Comparison of ENCODE assay signal across 8 cellular contexts in the genomic region with DNA sequence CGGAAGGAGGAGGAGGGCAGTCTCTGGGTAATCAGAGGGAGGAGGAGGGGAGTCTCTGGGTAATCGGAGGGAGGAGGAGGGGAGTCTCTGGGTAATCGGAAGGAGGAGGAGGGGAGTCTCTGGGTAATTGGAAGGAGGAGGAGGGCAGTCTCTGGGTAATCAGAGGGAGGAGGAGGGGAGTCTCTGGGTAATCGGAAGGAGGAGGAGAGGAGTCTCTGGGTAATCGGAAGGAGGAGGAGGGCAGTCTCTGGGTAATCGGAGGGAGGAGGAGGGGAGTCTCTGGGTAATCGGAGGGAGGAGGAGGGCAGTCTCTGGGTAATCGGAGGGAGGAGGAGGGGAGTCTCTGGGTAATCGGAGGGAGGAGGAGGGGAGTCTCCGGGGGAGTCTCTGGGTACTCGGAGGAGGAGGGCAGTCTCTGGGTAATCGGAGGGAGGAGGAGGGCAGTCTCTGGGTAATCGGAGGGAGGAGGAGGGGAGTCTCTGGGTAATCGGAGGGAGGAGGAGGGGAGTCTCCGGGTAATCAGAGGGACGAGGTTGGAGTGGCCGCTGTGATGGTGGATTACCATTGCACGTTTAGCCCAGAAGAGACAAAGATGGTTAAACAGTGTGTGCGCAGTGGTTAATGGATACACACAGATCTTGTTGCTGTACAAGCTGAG. TPM values are rescaled to one million over a fixed set of nuclear protein-coding genes. Genes with fewer than 3 reads are reported as not detected.
A peak's percentile ranks its signal among the peaks of the same experiment; 100 is the strongest.
DNase-seq lines count a peak whose midpoint lies in the region; ATAC-seq, FAIRE-seq and TF ChIP-seq lines count a peak whose summit lies in the region.
"Not testable (repeated sequence)": the region's sequence is repeated elsewhere in the genome, so short reads cannot be mapped to it uniquely, and the experiment has no call there.

No MANE protein-coding gene starts in this region.

- 82% methylated on average over 10 of the region's 19 CpGs for WGBS in K562 (ENCODE audit: insufficient coverage, low coverage, missing lambda C conversion rate)
- WGBS in heart left ventricle, 4 donors, result 23 to 39% (median 35%) methylated on average over 19 of the region's 19 CpGs
- 84% methylated on average over 19 of the region's 19 CpGs for WGBS in mesenchymal stem cell
- 17% methylated on average over 19 of the region's 19 CpGs for WGBS in prostate gland
- 35 to 51% methylated on average over 15 of the region's 19 CpGs for WGBS in thyroid gland, 2 donors

- H3K79me2 ChIP-seq in K562 (ENCODE audit: control insufficient read depth, insufficient read depth, low read length), result peaks cover 42% of the 10 kb centered on the region

- not testable (repeated sequence) for H3K9me1 ChIP-seq in K562 (ENCODE audit: control insufficient read depth, insufficient read depth, low read length)

- in situ Hi-C loops in Panc1 (cut with HindIII; ENCODE audit: low pct_unique_long_range_greater_than_20kb, low sequenced_read_pairs); K562 (cut with MboI): not testable (repeated sequence)

- peak overlapping the region; percentile 74 to 99 for H3K18ac ChIP-seq in mesenchymal stem cell (ENCODE audit: low read depth in 1 of 2, low read length in 2 of 2)

- H2BK12ac ChIP-seq in mesenchymal stem cell (ENCODE audit: low read length in 2 of 2), result peak overlapping the region in 1 of 2 experiments; percentile 29

- H2AFZ ChIP-seq in K562 (ENCODE audit: low read depth, low read length); mesenchymal stem cell (ENCODE audit: low read depth, low read length): not testable (repeated sequence)

- POLR2A ChIA-PET in AG04450 (lab: Yijun Ruan, JAX), result interaction anchor here (1.2 kb wide), 1 partner anchor 37 kb away, joined by 7 read pairs; no protein-coding TSS in a partner anchor
- POLR2A ChIA-PET in Panc1 (lab: Charles Lee), result not testable (repeated sequence)
- POLR2A ChIA-PET in K562 (lab: Yijun Ruan, JAX), result interaction anchor here (0.6 to 1.0 kb wide), 4 partner anchors 20 to 163 kb away, joined by 3 to 5 read pairs (median 3); no protein-coding TSS in a partner anchor

- H3K9ac ChIP-seq in K562 (ENCODE audit: insufficient read depth in 1 of 2, low read depth in 2 of 2, low read length in 2 of 2) (0 out of 4 replicates have a peak overlapping the region, but pooled peaks of 1 of the 2 experiments have one; percentile 8), mesenchymal stem cell (ENCODE audit: low read length) (peak overlapping the region; percentile 89)

- H3K4me2 ChIP-seq in K562 (ENCODE audit: insufficient read depth, low read length), result not testable (repeated sequence)
- peak overlapping the region; percentile 1 for H3K4me2 ChIP-seq in mesenchymal stem cell (ENCODE audit: low read length, poor library complexity, severe bottlenecking)

- H3K4me3 Mint-ChIP-seq in endothelial cell (ENCODE audit: unreplicated experiment), result peak overlapping the region; percentile 62

- not testable (repeated sequence) for DNase-seq in AG04450 (ENCODE audit: low read depth, low spot score); Panc1 (ENCODE audit: low read depth, low spot score); K562 (ENCODE audit: extremely low read depth in 1 of 4, low spot score in 3 of 4); endothelial cell (ENCODE audit: low spot score); mesenchymal stem cell; prostate gland (ENCODE audit: low spot score); thyroid gland
- DNase-seq in heart left ventricle, result peak in 2 of 5 donors; percentile 15 to 21

- H2BK5ac ChIP-seq in mesenchymal stem cell (ENCODE audit: low read depth, low read length, poor library complexity, severe bottlenecking), result not testable (repeated sequence)

- H3K4ac ChIP-seq in mesenchymal stem cell (ENCODE audit: low read depth in 1 of 2, low read length in 2 of 2), result peak overlapping the region; percentile 94 to 96

- H2BK15ac ChIP-seq in mesenchymal stem cell (ENCODE audit: low read depth, poor library complexity, severe bottlenecking), result not testable (repeated sequence)

- peaks cover 36% of the 10 kb centered on the region for H3K79me1 ChIP-seq in mesenchymal stem cell (replicated peaks; ENCODE audit: low read length, poor library complexity, severe bottlenecking)

- H4K91ac ChIP-seq in mesenchymal stem cell (ENCODE audit: low read length), result peak overlapping the region; percentile 90

- H4K8ac ChIP-seq in mesenchymal stem cell (ENCODE audit: low read length), result peak overlapping the region; percentile 93

- H3K36me3 Mint-ChIP-seq in endothelial cell (ENCODE audit: low read depth, unreplicated experiment), result not testable (repeated sequence)

- not testable (repeated sequence) for TF ChIP-seq POLR2A in K562 (conservative IDR thresholded peaks at IDR 0.05); heart left ventricle (IDR thresholded peaks at IDR 0.05); prostate gland (IDR thresholded peaks at IDR 0.05); thyroid gland (IDR thresholded peaks at IDR 0.05)

- TF ChIP-seq CTCF in AG04450 (IDR thresholded peaks at IDR 0.05; ENCODE audit: low read depth, low read length); Panc1 (IDR thresholded peaks at IDR 0.05); K562 (IDR thresholded peaks at IDR 0.05 in 2 of 3, conservative IDR thresholded peaks at IDR 0.05 in 1 of 3; ENCODE audit: insufficient read depth in 2 of 3, low read depth in 1 of 3, low read length in 3 of 3); endothelial cell (IDR thresholded peaks at IDR 0.05; ENCODE audit: unreplicated experiment); heart left ventricle (IDR thresholded peaks at IDR 0.05); prostate gland (IDR thresholded peaks at IDR 0.05); thyroid gland (IDR thresholded peaks at IDR 0.05): not testable (repeated sequence)

- not testable (repeated sequence) for FAIRE-seq in K562 (lab: Jason Lieb, UNC)

- peak overlapping the region in 1 of 2 experiments; percentile 75 for H3K23ac ChIP-seq in mesenchymal stem cell (ENCODE audit: low read length in 2 of 2)

- peak overlapping the region; percentile 33 for H2AK5ac ChIP-seq in mesenchymal stem cell (ENCODE audit: low read length, severe bottlenecking)

- not testable (repeated sequence) for H3K9me3 ChIP-seq in AG04450 (ENCODE audit: control insufficient read depth, insufficient read depth, low read length); Panc1 (ENCODE audit: control insufficient read depth, insufficient read depth, low read depth, low read length); K562 (replicated peaks; ENCODE audit: control insufficient read depth, insufficient read depth, low read depth, low read length); heart left ventricle; mesenchymal stem cell (ENCODE audit: control insufficient read depth, low read length); prostate gland; thyroid gland

- not testable (repeated sequence) for H4K20me1 ChIP-seq in K562 (replicated peaks; ENCODE audit: control insufficient read depth, insufficient read depth, low read length)

- intact Hi-C loops in Panc1 (cut with micrococcal nuclease; ENCODE audit: unreplicated experiment); K562 (cut with micrococcal nuclease); prostate gland (cut with DNase I); thyroid gland (cut with DNase I): not testable (repeated sequence)
- intact Hi-C loops in heart left ventricle (cut with DNase I), result loop anchor here in 1 of 10 donors (5.0 kb wide), 1 partner anchor 33 kb away; no protein-coding TSS in a partner anchor

- peaks cover 33% of the 10 kb centered on the region for H3K4me1 Mint-ChIP-seq in endothelial cell (ENCODE audit: unreplicated experiment)

- H3K4me3 ChIP-seq in AG04450 (ENCODE audit: low read depth, low read length) (peak overlapping the region; percentile 46), Panc1 (ENCODE audit: low read depth in 2 of 2, low read length in 2 of 2) (peak overlapping the region; percentile 3 to 38; a peak in 3 of 4 replicates), heart left ventricle (peak overlapping the region in 10 of 12 donors; percentile 19 to 47 (median 30)), mesenchymal stem cell (ENCODE audit: insufficient read depth in 1 of 2, low read depth in 1 of 2, low read length in 2 of 2) (peak overlapping the region in 1 of 2 experiments; percentile 64), prostate gland (peak overlapping the region in 1 of 2 donors; percentile 17)
- not testable (repeated sequence) for H3K4me3 ChIP-seq in K562; thyroid gland (replicated peaks in 1 of 3)

- H3K27me3 ChIP-seq in AG04450 (ENCODE audit: control insufficient read depth, insufficient read depth, low read length); Panc1 (ENCODE audit: control insufficient read depth, insufficient read depth, low read length); K562 (ENCODE audit: control insufficient read depth in 2 of 2, insufficient read depth in 2 of 2, low read length in 2 of 2); heart left ventricle; mesenchymal stem cell (ENCODE audit: control insufficient read depth in 1 of 2, insufficient read depth in 1 of 2, low read length in 2 of 2); prostate gland (replicated peaks; ENCODE audit: insufficient read depth); thyroid gland: not testable (repeated sequence)

- H3K14ac ChIP-seq in mesenchymal stem cell (ENCODE audit: low read length in 2 of 2), result peak overlapping the region in 1 of 2 experiments; percentile 96

- ATAC-seq in Panc1, result peak; percentile 27
- ATAC-seq in K562, heart left ventricle: not testable (repeated sequence)

- TF ChIP-seq RAD21 in K562 (CRISPR knock-in tag; conservative IDR thresholded peaks at IDR 0.05 in 1 of 2, IDR thresholded peaks at IDR 0.05 in 1 of 2), result not testable (repeated sequence)

- H2BK120ac ChIP-seq in mesenchymal stem cell (ENCODE audit: low read depth, low read length), result peak overlapping the region; percentile 56

- not testable (repeated sequence) for H3K36me3 ChIP-seq in Panc1 (ENCODE audit: control insufficient read depth, insufficient read depth, low read length); prostate gland; thyroid gland
- H3K36me3 ChIP-seq in K562 (ENCODE audit: control insufficient read depth, insufficient read depth, low read length) (peaks cover 23% of the 10 kb centered on the region), heart left ventricle (peaks cover 0 to 14% (median 12%) of the 10 kb centered on the region in 9 donors), mesenchymal stem cell (ENCODE audit: control insufficient read depth in 1 of 2, insufficient read depth in 2 of 2, low read depth in 1 of 2, low read length in 2 of 2) (peaks cover 6 to 33% of the 10 kb centered on the region in 2 experiments)

- CTCF ChIA-PET in AG04450 (lab: Charles Lee), result interaction anchor here (0.6 to 2.2 kb wide), 2 partner anchors 21 to 73 kb away, joined by 4 to 11 read pairs; no protein-coding TSS in a partner anchor
- CTCF ChIA-PET in Panc1 (lab: Charles Lee); K562 (lab: Yijun Ruan, JAX; ENCODE audit: low intra/inter-chr PET ratio): not testable (repeated sequence)

- not testable (repeated sequence) for TF ChIP-seq EP300 in K562 (IDR thresholded peaks at IDR 0.05; ENCODE audit: low read length)

- H3K27ac Mint-ChIP-seq in endothelial cell (ENCODE audit: unreplicated experiment), result peak overlapping the region; percentile 94

- not testable (repeated sequence) for H3K9me3 Mint-ChIP-seq in endothelial cell (ENCODE audit: unreplicated experiment)

- H3K27me3 Mint-ChIP-seq in endothelial cell (ENCODE audit: unreplicated experiment), result not testable (repeated sequence)

- BruUV-seq in Panc1 (replicated peaks; lab: Mats Ljungman, UMichigan); K562 (replicated peaks; lab: Mats Ljungman, UMichigan): not testable (repeated sequence)

- H3K27ac ChIP-seq in AG04450 (ENCODE audit: low read depth, low read length) (peak overlapping the region; percentile 91), Panc1 (ENCODE audit: low read length) (peak overlapping the region; percentile 89), K562 (ENCODE audit: extremely low read depth, low read depth, low read length) (peak overlapping the region; percentile 31; the same call in 1 of the 3 replicates), heart left ventricle (peak overlapping the region; percentile 61 to 90 (median 80)), mesenchymal stem cell (ENCODE audit: low read length, poor library complexity, severe bottlenecking) (peak overlapping the region; percentile 8), prostate gland (peak overlapping the region; percentile 70 to 85), thyroid gland (peak overlapping the region; percentile 44 to 79 (median 66))

- H3K4me1 ChIP-seq in Panc1 (ENCODE audit: control insufficient read depth, insufficient read depth, low read length), result peaks cover 24% of the 10 kb centered on the region
- H3K4me1 ChIP-seq in K562 (replicated peaks in 1 of 2; ENCODE audit: control insufficient read depth in 2 of 2, insufficient read depth in 2 of 2, low read length in 2 of 2), result peaks cover 0 to 43% of the 10 kb centered on the region in 2 experiments; a peak in 3 of 5 replicates
- H3K4me1 ChIP-seq in heart left ventricle, result peaks cover 7 to 27% (median 18%) of the 10 kb centered on the region in 12 donors
- H3K4me1 ChIP-seq in mesenchymal stem cell (ENCODE audit: control insufficient read depth, insufficient read depth, low read depth, low read length), result peaks cover 13% of the 10 kb centered on the region
- H3K4me1 ChIP-seq in prostate gland (replicated peaks), result not testable (repeated sequence)
- peaks cover 11 to 16% of the 10 kb centered on the region in 2 donors for H3K4me1 ChIP-seq in thyroid gland

RNA-seq across cellular contexts. Expression of gene PTDSS2, which starts 19.1 kb away (rescaled TPM):
- polyA plus RNA-seq in AG04450 (2011; rRNA removed), result 15.8 and 19.7 TPM in 2 replicates
- polyA minus RNA-seq in AG04450 (2011; rRNA and poly(A)+ RNA removed), result 23.7 and 37.1 TPM in 2 replicates
- total RNA-seq in Panc1 (2021; ENCODE audit: unreplicated experiment), result 103 TPM
- polyA plus RNA-seq in Panc1 (2012; ENCODE audit: insufficient read length), result 165 TPM
- total RNA-seq in K562 (2011; cell fraction: chromatin; rRNA removed; ENCODE audit: low replicate concordance), result 105 and 295 TPM in 2 replicates
- 221 and 222 TPM in 2 replicates for total RNA-seq in K562 (2011; cell fraction: nucleolus; rRNA removed)
- 123 and 136 TPM in 2 replicates for total RNA-seq in K562 (2011; cell fraction: nucleoplasm; rRNA removed)
- total RNA-seq in K562 (2014; rRNA removed), result 42.4 and 61.4 TPM in 2 replicates
- total RNA-seq in K562 (2014; rRNA removed; fragmentation: Illumina TruSeq; extraction: Trizol), result 7.7 and 10.3 TPM in 2 replicates
- 17.2 and 19.2 TPM in 2 replicates for total RNA-seq in K562 (2015; rRNA removed; fragmentation: Illumina TruSeq; extraction: Trizol)
- total RNA-seq in K562 (2021), result 51.4 and 53.9 TPM in 2 replicates
- 22.4 and 36.2 TPM in 2 replicates for polyA plus RNA-seq in K562 (2011; rRNA removed)
- polyA plus RNA-seq in K562 (2011; cell fraction: cytosol; rRNA removed), result 31.4 and 55.2 TPM in 2 replicates
- 204 and 221 TPM in 2 replicates for polyA plus RNA-seq in K562 (2011; cell fraction: nucleus; rRNA removed)
- polyA plus RNA-seq in K562 (2012), result 33.8 and 52.0 TPM in 2 replicates
- 16.9 and 25.2 TPM in 2 replicates for polyA plus RNA-seq in K562 (2014; fragmentation: Illumina TruSeq; extraction: Trizol)
- 1 to 10 TPM in 1 of 2 experiments, under 1 TPM in 1; 0.45 to 1.1 TPM for polyA plus RNA-seq in K562 (2014; fragmentation: Nextera tagmentation; extraction: Ambion mirVana)
- 36.8 and 38.3 TPM in 2 replicates for polyA plus RNA-seq in K562 (2014; rRNA removed)
- polyA minus RNA-seq in K562 (2011; rRNA and poly(A)+ RNA removed), result 21.0 and 25.3 TPM in 2 replicates
- polyA minus RNA-seq in K562 (2011; cell fraction: cytosol; rRNA and poly(A)+ RNA removed), result 26.6 and 30.7 TPM in 2 replicates
- 37.0 and 51.1 TPM in 2 replicates for polyA minus RNA-seq in K562 (2011; cell fraction: nucleus; rRNA and poly(A)+ RNA removed)
- 46.4 TPM for total RNA-seq in endothelial cell (ENCODE audit: unreplicated experiment)
- 10 to 100 TPM; 20.3 to 43.0 (median 25.7) TPM for total RNA-seq in heart left ventricle
- polyA plus RNA-seq in heart left ventricle, result 10 to 100 TPM; 33.1 to 36.2 TPM
- 25.0 TPM for polyA plus RNA-seq in mesenchymal stem cell (2013, experiment 1 of 2)
- polyA plus RNA-seq in mesenchymal stem cell (2013, experiment 2 of 2), result 26.7 TPM
- 10 to 100 TPM; 46.3 to 50.3 TPM for total RNA-seq in prostate gland
- 10 to 100 TPM; 40.8 to 69.9 (median 41.7) TPM for total RNA-seq in thyroid gland

RNA-seq across cellular contexts. Expression of gene ANO9, which starts 27.3 kb away (rescaled TPM):
- polyA plus RNA-seq in AG04450 (2011; rRNA removed), result 0.10 TPM in 1 of 2 replicates, not detected in the other
- polyA minus RNA-seq in AG04450 (2011; rRNA and poly(A)+ RNA removed), result not detected in 2 replicates
- total RNA-seq in Panc1 (2021; ENCODE audit: unreplicated experiment), result 61.4 TPM
- 56.7 TPM for polyA plus RNA-seq in Panc1 (2012; ENCODE audit: insufficient read length)
- total RNA-seq in K562 (2011; cell fraction: chromatin; rRNA removed; ENCODE audit: low replicate concordance), result 28.4 and 83.6 TPM in 2 replicates
- 54.4 and 56.8 TPM in 2 replicates for total RNA-seq in K562 (2011; cell fraction: nucleolus; rRNA removed)
- total RNA-seq in K562 (2011; cell fraction: nucleoplasm; rRNA removed), result 33.9 and 40.5 TPM in 2 replicates
- 4.9 and 5.1 TPM in 2 replicates for total RNA-seq in K562 (2014; rRNA removed)
- 1.0 and 1.1 TPM in 2 replicates for total RNA-seq in K562 (2014; rRNA removed; fragmentation: Illumina TruSeq; extraction: Trizol)
- 3.8 TPM in 2 replicates for total RNA-seq in K562 (2015; rRNA removed; fragmentation: Illumina TruSeq; extraction: Trizol)
- 9.3 and 14.5 TPM in 2 replicates for total RNA-seq in K562 (2021)
- polyA plus RNA-seq in K562 (2011; rRNA removed), result 5.4 and 19.1 TPM in 2 replicates
- polyA plus RNA-seq in K562 (2011; cell fraction: cytosol; rRNA removed), result 4.1 and 4.3 TPM in 2 replicates
- polyA plus RNA-seq in K562 (2011; cell fraction: nucleus; rRNA removed), result 179 and 200 TPM in 2 replicates
- 11.4 and 33.5 TPM in 2 replicates for polyA plus RNA-seq in K562 (2012)
- polyA plus RNA-seq in K562 (2014; fragmentation: Illumina TruSeq; extraction: Trizol), result 4.5 and 5.5 TPM in 2 replicates
- under 1 TPM; 0.20 to 0.27 TPM for polyA plus RNA-seq in K562 (2014; fragmentation: Nextera tagmentation; extraction: Ambion mirVana)
- polyA plus RNA-seq in K562 (2014; rRNA removed), result 10.7 and 10.8 TPM in 2 replicates
- 1.3 and 1.4 TPM in 2 replicates for polyA minus RNA-seq in K562 (2011; rRNA and poly(A)+ RNA removed)
- polyA minus RNA-seq in K562 (2011; cell fraction: cytosol; rRNA and poly(A)+ RNA removed), result 2.9 and 3.2 TPM in 2 replicates
- polyA minus RNA-seq in K562 (2011; cell fraction: nucleus; rRNA and poly(A)+ RNA removed), result 19.4 and 27.1 TPM in 2 replicates
- 0.41 TPM for total RNA-seq in endothelial cell (ENCODE audit: unreplicated experiment)
- 1 to 10 TPM in 2 of 9 donors, under 1 TPM in 1, not detected in 6; 0.21 to 3.1 (median 2.7) TPM for total RNA-seq in heart left ventricle
- under 1 TPM; 0.07 to 0.19 TPM for polyA plus RNA-seq in heart left ventricle
- polyA plus RNA-seq in mesenchymal stem cell (2013, experiment 1 of 2), result not detected
- 0.01 TPM for polyA plus RNA-seq in mesenchymal stem cell (2013, experiment 2 of 2)
- 1 to 10 TPM; 8.4 to 9.1 TPM for total RNA-seq in prostate gland
- 1 to 10 TPM; 3.7 to 6.4 (median 4.7) TPM for total RNA-seq in thyroid gland

RNA-seq across cellular contexts. Expression of gene RNH1, which starts 37.9 kb away (rescaled TPM):
- polyA plus RNA-seq in AG04450 (2011; rRNA removed) (98.6 and 168 TPM in 2 replicates), K562 (2011; rRNA removed) (38.5 and 71.1 TPM in 2 replicates), K562 (2014; fragmentation: Illumina TruSeq; extraction: Trizol) (44.3 and 107 TPM in 2 replicates), K562 (2014; fragmentation: Nextera tagmentation; extraction: Ambion mirVana) (10 to 100 TPM in 1 of 2 experiments, 1 to 10 TPM in 1; 2.5 to 11.8 TPM), K562 (2014; rRNA removed) (104 and 114 TPM in 2 replicates), heart left ventricle (100 to 1,000 TPM in 1 of 2 donors, 10 to 100 TPM in 1; 58.2 to 207 TPM)
- 54.2 and 75.4 TPM in 2 replicates for polyA minus RNA-seq in AG04450 (2011; rRNA and poly(A)+ RNA removed)
- total RNA-seq in Panc1 (2021; ENCODE audit: unreplicated experiment) (345 TPM), K562 (2014; rRNA removed) (159 and 178 TPM in 2 replicates), K562 (2014; rRNA removed; fragmentation: Illumina TruSeq; extraction: Trizol) (12.9 and 20.3 TPM in 2 replicates), K562 (2015; rRNA removed; fragmentation: Illumina TruSeq; extraction: Trizol) (97.2 and 102 TPM in 2 replicates), K562 (2021) (160 and 164 TPM in 2 replicates), endothelial cell (ENCODE audit: unreplicated experiment) (61.1 TPM), heart left ventricle (100 to 1,000 TPM; 132 to 247 (median 158) TPM), prostate gland (100 to 1,000 TPM; 221 to 272 TPM), thyroid gland (100 to 1,000 TPM; 191 to 259 (median 231) TPM)
- 671 TPM for polyA plus RNA-seq in Panc1 (2012; ENCODE audit: insufficient read length)
- 70.8 and 222 TPM in 2 replicates for total RNA-seq in K562 (2011; cell fraction: chromatin; rRNA removed; ENCODE audit: low replicate concordance)
- 197 and 200 TPM in 2 replicates for total RNA-seq in K562 (2011; cell fraction: nucleolus; rRNA removed)
- 94.3 and 102 TPM in 2 replicates for total RNA-seq in K562 (2011; cell fraction: nucleoplasm; rRNA removed)
- 53.4 and 159 TPM in 2 replicates for polyA plus RNA-seq in K562 (2011; cell fraction: cytosol; rRNA removed)
- 178 and 263 TPM in 2 replicates for polyA plus RNA-seq in K562 (2011; cell fraction: nucleus; rRNA removed)
- polyA plus RNA-seq in K562 (2012), result 144 and 249 TPM in 2 replicates
- 18.1 and 34.7 TPM in 2 replicates for polyA minus RNA-seq in K562 (2011; rRNA and poly(A)+ RNA removed)
- 72.0 and 82.7 TPM in 2 replicates for polyA minus RNA-seq in K562 (2011; cell fraction: cytosol; rRNA and poly(A)+ RNA removed)
- 72.2 and 76.6 TPM in 2 replicates for polyA minus RNA-seq in K562 (2011; cell fraction: nucleus; rRNA and poly(A)+ RNA removed)
- 114 TPM for polyA plus RNA-seq in mesenchymal stem cell (2013, experiment 1 of 2)
- polyA plus RNA-seq in mesenchymal stem cell (2013, experiment 2 of 2), result 114 TPM

RNA-seq across cellular contexts. Expression of gene SIGIRR, which starts 54.4 kb away (rescaled TPM):
- polyA plus RNA-seq in AG04450 (2011; rRNA removed), result 17.8 and 20.9 TPM in 2 replicates
- polyA minus RNA-seq in AG04450 (2011; rRNA and poly(A)+ RNA removed), result 5.7 and 6.3 TPM in 2 replicates
- 183 TPM for total RNA-seq in Panc1 (2021; ENCODE audit: unreplicated experiment)
- polyA plus RNA-seq in Panc1 (2012; ENCODE audit: insufficient read length), result 313 TPM
- 8.7 and 27.6 TPM in 2 replicates for total RNA-seq in K562 (2011; cell fraction: chromatin; rRNA removed; ENCODE audit: low replicate concordance)
- total RNA-seq in K562 (2011; cell fraction: nucleolus; rRNA removed), result 50.7 and 50.9 TPM in 2 replicates
- 15.8 and 24.1 TPM in 2 replicates for total RNA-seq in K562 (2011; cell fraction: nucleoplasm; rRNA removed)
- 109 and 114 TPM in 2 replicates for total RNA-seq in K562 (2014; rRNA removed)
- 6.0 and 7.2 TPM in 2 replicates for total RNA-seq in K562 (2014; rRNA removed; fragmentation: Illumina TruSeq; extraction: Trizol)
- 50.6 and 51.6 TPM in 2 replicates for total RNA-seq in K562 (2015; rRNA removed; fragmentation: Illumina TruSeq; extraction: Trizol)
- total RNA-seq in K562 (2021), result 83.1 and 93.8 TPM in 2 replicates
- polyA plus RNA-seq in K562 (2011; rRNA removed), result 22.5 and 25.0 TPM in 2 replicates
- 41.4 and 135 TPM in 2 replicates for polyA plus RNA-seq in K562 (2011; cell fraction: cytosol; rRNA removed)
- polyA plus RNA-seq in K562 (2011; cell fraction: nucleus; rRNA removed), result 81.1 and 118 TPM in 2 replicates
- polyA plus RNA-seq in K562 (2012), result 55.3 and 81.1 TPM in 2 replicates
- 14.8 and 46.2 TPM in 2 replicates for polyA plus RNA-seq in K562 (2014; fragmentation: Illumina TruSeq; extraction: Trizol)
- polyA plus RNA-seq in K562 (2014; fragmentation: Nextera tagmentation; extraction: Ambion mirVana), result 10 to 100 TPM in 1 of 2 experiments, 1 to 10 TPM in 1; 6.3 to 13.3 TPM
- 92.4 and 133 TPM in 2 replicates for polyA plus RNA-seq in K562 (2014; rRNA removed)
- 1.1 and 2.3 TPM in 2 replicates for polyA minus RNA-seq in K562 (2011; rRNA and poly(A)+ RNA removed)
- polyA minus RNA-seq in K562 (2011; cell fraction: cytosol; rRNA and poly(A)+ RNA removed), result 12.4 and 13.7 TPM in 2 replicates
- polyA minus RNA-seq in K562 (2011; cell fraction: nucleus; rRNA and poly(A)+ RNA removed), result 11.0 and 11.7 TPM in 2 replicates
- total RNA-seq in endothelial cell (ENCODE audit: unreplicated experiment), result 18.7 TPM
- 10 to 100 TPM; 22.6 to 65.6 (median 30.4) TPM for total RNA-seq in heart left ventricle
- 100 to 1,000 TPM in 1 of 2 donors, 10 to 100 TPM in 1; 41.2 to 105 TPM for polyA plus RNA-seq in heart left ventricle
- polyA plus RNA-seq in mesenchymal stem cell (2013, experiment 1 of 2), result 36.5 TPM
- 37.3 TPM for polyA plus RNA-seq in mesenchymal stem cell (2013, experiment 2 of 2)
- 10 to 100 TPM; 40.4 to 75.6 TPM for total RNA-seq in prostate gland
- 10 to 100 TPM; 46.0 to 69.6 (median 47.8) TPM for total RNA-seq in thyroid gland

Comparison
In these comparisons a context has a peak if more than half of its experiments do, and no peak if none do; other contexts are left out.
1. H3K27ac ChIP-seq: peak in every context shown above with its lines; median percentile 91 in AG04450; 89 in Panc1; 80 in heart left ventricle; 78 in prostate gland; 66 in thyroid gland; 31 in K562; 8 in mesenchymal stem cell.